2 cellular contexts compared by ENCODE assay signal in the genomic region with DNA sequence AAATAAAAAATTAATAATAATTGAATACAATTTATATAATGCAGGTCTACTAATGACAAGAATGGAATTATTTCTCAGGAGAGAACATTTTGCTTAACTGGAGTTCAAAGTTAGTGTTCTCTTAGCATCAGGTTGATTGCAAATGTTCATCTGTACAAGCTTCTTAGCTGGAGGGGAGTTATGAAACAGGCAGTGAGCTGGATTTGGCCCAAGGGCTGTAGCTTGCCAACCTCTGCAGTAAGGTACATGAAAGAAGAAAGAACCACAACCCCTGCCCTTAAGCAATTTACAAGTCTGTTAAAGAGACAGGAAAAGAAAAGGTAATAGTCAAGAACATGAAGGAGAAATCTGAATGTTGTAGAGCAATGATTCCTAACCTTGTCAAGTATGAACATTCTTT.
TF ChIP-seq lines count a peak whose summit lies in the region.

No MANE protein-coding gene starts in this region.

TF ChIP-seq in liver, 16 proteins besides CTCF, POLR2A, EP300 and RAD21:
- TF ChIP-seq, protein P1, sequence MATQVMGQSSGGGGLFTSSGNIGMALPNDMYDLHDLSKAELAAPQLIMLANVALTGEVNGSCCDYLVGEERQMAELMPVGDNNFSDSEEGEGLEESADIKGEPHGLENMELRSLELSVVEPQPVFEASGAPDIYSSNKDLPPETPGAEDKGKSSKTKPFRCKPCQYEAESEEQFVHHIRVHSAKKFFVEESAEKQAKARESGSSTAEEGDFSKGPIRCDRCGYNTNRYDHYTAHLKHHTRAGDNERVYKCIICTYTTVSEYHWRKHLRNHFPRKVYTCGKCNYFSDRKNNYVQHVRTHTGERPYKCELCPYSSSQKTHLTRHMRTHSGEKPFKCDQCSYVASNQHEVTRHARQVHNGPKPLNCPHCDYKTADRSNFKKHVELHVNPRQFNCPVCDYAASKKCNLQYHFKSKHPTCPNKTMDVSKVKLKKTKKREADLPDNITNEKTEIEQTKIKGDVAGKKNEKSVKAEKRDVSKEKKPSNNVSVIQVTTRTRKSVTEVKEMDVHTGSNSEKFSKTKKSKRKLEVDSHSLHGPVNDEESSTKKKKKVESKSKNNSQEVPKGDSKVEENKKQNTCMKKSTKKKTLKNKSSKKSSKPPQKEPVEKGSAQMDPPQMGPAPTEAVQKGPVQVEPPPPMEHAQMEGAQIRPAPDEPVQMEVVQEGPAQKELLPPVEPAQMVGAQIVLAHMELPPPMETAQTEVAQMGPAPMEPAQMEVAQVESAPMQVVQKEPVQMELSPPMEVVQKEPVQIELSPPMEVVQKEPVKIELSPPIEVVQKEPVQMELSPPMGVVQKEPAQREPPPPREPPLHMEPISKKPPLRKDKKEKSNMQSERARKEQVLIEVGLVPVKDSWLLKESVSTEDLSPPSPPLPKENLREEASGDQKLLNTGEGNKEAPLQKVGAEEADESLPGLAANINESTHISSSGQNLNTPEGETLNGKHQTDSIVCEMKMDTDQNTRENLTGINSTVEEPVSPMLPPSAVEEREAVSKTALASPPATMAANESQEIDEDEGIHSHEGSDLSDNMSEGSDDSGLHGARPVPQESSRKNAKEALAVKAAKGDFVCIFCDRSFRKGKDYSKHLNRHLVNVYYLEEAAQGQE (IDR thresholded peaks at IDR 0.05) = no peak
- TF ChIP-seq RXRA (IDR thresholded peaks at IDR 0.05) (peak; percentile 47 to 52), SP1 (IDR thresholded peaks at IDR 0.05) (peak; percentile 13), HNF4G (IDR thresholded peaks at IDR 0.05) (peak; percentile 33), FOXA1 (IDR thresholded peaks at IDR 0.05) (no peak), HNF4A (conservative IDR thresholded peaks at IDR 0.05) (peak; percentile 51 to 67), MAX (IDR thresholded peaks at IDR 0.05) (peak; percentile 13), GABPA (IDR thresholded peaks at IDR 0.05 in 1 of 2, conservative IDR thresholded peaks at IDR 0.05 in 1 of 2) (no peak), JUND (IDR thresholded peaks at IDR 0.05) (peak in 1 of 2 donors; percentile 28), TAF1 (conservative IDR thresholded peaks at IDR 0.05) (no peak), ZBTB33 (IDR thresholded peaks at IDR 0.05) (no peak), FOXA2 (IDR thresholded peaks at IDR 0.05) (no peak), NR2F2 (IDR thresholded peaks at IDR 0.05) (no peak), YY1 (IDR thresholded peaks at IDR 0.05) (no peak), EGR1 (IDR thresholded peaks at IDR 0.05; ENCODE audit: low read depth in 2 of 2) (no peak)
- TF ChIP-seq, protein P2, sequence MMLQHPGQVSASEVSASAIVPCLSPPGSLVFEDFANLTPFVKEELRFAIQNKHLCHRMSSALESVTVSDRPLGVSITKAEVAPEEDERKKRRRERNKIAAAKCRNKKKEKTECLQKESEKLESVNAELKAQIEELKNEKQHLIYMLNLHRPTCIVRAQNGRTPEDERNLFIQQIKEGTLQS (IDR thresholded peaks at IDR 0.05) = no peak

TF ChIP-seq in HepG2, 621 proteins besides CTCF, POLR2A, EP300 and RAD21 (continued from another document):
- TF ChIP-seq KAT2B (IDR thresholded peaks at IDR 0.05; ENCODE audit: borderline replicate concordance, low read depth, low read length) = no peak
- no peak for TF ChIP-seq GLI4 (CRISPR knock-in tag; IDR thresholded peaks at IDR 0.05; ENCODE audit: borderline replicate concordance)
- TF ChIP-seq, protein P3, sequence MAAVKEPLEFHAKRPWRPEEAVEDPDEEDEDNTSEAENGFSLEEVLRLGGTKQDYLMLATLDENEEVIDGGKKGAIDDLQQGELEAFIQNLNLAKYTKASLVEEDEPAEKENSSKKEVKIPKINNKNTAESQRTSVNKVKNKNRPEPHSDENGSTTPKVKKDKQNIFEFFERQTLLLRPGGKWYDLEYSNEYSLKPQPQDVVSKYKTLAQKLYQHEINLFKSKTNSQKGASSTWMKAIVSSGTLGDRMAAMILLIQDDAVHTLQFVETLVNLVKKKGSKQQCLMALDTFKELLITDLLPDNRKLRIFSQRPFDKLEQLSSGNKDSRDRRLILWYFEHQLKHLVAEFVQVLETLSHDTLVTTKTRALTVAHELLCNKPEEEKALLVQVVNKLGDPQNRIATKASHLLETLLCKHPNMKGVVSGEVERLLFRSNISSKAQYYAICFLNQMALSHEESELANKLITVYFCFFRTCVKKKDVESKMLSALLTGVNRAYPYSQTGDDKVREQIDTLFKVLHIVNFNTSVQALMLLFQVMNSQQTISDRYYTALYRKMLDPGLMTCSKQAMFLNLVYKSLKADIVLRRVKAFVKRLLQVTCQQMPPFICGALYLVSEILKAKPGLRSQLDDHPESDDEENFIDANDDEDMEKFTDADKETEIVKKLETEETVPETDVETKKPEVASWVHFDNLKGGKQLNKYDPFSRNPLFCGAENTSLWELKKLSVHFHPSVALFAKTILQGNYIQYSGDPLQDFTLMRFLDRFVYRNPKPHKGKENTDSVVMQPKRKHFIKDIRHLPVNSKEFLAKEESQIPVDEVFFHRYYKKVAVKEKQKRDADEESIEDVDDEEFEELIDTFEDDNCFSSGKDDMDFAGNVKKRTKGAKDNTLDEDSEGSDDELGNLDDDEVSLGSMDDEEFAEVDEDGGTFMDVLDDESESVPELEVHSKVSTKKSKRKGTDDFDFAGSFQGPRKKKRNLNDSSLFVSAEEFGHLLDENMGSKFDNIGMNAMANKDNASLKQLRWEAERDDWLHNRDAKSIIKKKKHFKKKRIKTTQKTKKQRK (IDR thresholded peaks at IDR 0.05; ENCODE audit: low read length) = no peak
- TF ChIP-seq ZNF678 (CRISPR knock-in tag; IDR thresholded peaks at IDR 0.05) = no peak
- no peak for TF ChIP-seq SRY (CRISPR knock-in tag; IDR thresholded peaks at IDR 0.05)
- no peak for TF ChIP-seq ZNF672 (CRISPR knock-in tag; IDR thresholded peaks at IDR 0.05)
